ENCODE assay signal across 26 cellular contexts in the genomic region with DNA sequence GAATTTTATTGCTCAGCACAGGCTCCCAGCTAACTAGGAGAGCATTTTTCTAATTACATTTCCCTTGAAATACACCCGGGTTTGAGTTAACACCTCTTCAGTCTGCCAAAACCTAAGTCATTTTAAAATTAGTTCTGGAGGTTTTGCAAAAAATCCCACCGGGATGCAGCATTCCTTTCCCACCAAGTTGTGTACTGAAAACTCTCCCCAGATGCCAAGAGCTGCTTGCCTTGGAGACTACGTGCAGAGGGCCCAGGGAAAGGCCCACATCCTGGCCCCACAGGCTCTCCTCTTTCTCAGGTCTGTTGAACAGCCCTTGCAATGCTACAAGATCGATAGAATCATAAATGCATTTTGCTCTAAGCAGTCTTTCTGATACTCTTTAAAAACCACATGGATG.
"Had no signal": no experiment of that assay in that cellular context is flagged by ENCODE, and none has a peak within 500 bp of the region (broad histone marks: within the 10 kb centered on the region; RNA-seq: fewer than 3 reads in every experiment).

No MANE protein-coding gene starts in this region.

- H3K27ac Mint-ChIP-seq: dendritic cell treated with granulocyte-macrophage colony-stimulating factor and Interleukin-4, amounts not matched to agents 40 ng/mL and 50 ng/mL, for 4 days; endodermal cell; nephron progenitor cell; stimulated activated naive CD8-positive, alpha-beta T cell treated with anti-CD3 and anti-CD28 coated beads, Interleukin-15, amount 100 ng/mL, for 72 hours had no signal

- H3K27ac ChIP-seq: colonic mucosa, epithelial cell of prostate, psoas muscle, right lobe of liver, thyroid gland, upper lobe of left lung had no signal

- H3K4me1 Mint-ChIP-seq: central memory CD8-positive, alpha-beta T cell had no signal

- H3K4me3 ChIP-seq: colonic mucosa, psoas muscle, right lobe of liver, thyroid gland, upper lobe of left lung had no signal

- H3K9me3 ChIP-seq: colonic mucosa, psoas muscle, right lobe of liver, thyroid gland had no signal

- FAIRE-seq: frontal cortex, kidney, small intestine, urothelium cell line had no signal

- ATAC-seq: esophagus mucosa; left lobe of liver; naive thymus-derived CD4-positive, alpha-beta T cell; psoas muscle; right lobe of liver; stimulated activated naive CD8-positive, alpha-beta T cell treated with anti-CD3 and anti-CD28 coated beads, Interleukin-15, amount 100 ng/mL, for 72 hours had no signal

- H3K4me3 Mint-ChIP-seq: central memory CD8-positive, alpha-beta T cell; dendritic cell treated with granulocyte-macrophage colony-stimulating factor and Interleukin-4, amounts not matched to agents 40 ng/mL and 50 ng/mL, for 4 days; endodermal cell; naive thymus-derived CD4-positive, alpha-beta T cell; nephron progenitor cell; stimulated activated naive CD8-positive, alpha-beta T cell treated with anti-CD3 and anti-CD28 coated beads, Interleukin-15, amount 100 ng/mL, for 72 hours had no signal

- H3K27me3 ChIP-seq: colonic mucosa, right lobe of liver, thyroid gland, upper lobe of left lung had no signal

- H3K36me3 ChIP-seq: colonic mucosa, right lobe of liver, thyroid gland, upper lobe of left lung had no signal

- DNase-seq: colonic mucosa; effector CD8-positive, alpha-beta T cell; endodermal cell; mesendoderm; midbrain; naive thymus-derived CD4-positive, alpha-beta T cell; nephron progenitor cell; nucleus accumbens; psoas muscle; small intestine; stimulated activated CD4-positive, alpha-beta T cell treated with anti-CD3 and anti-CD28 coated beads, Interleukin-1b, Interleukin-23, amount 100 ng/mL, for 48 hours; stimulated activated CD4-positive, alpha-beta T cell treated with anti-CD3 and anti-CD28 coated beads, Interleukin-4, amount 100 ng/mL, for 1 hour; stimulated activated CD8-positive, alpha-beta memory T cell treated with anti-CD3 and anti-CD28 coated beads, Interleukin-4, amount 100 ng/mL, for 48 hours; stimulated activated naive CD4-positive, alpha-beta T cell; stimulated activated naive CD8-positive, alpha-beta T cell treated with anti-CD3 and anti-CD28 coated beads, Interleukin-15, amount 100 ng/mL, for 72 hours; thyroid gland; upper lobe of left lung had no signal

- H3K27me3 Mint-ChIP-seq: central memory CD8-positive, alpha-beta T cell; stimulated activated naive CD8-positive, alpha-beta T cell treated with anti-CD3 and anti-CD28 coated beads, Interleukin-15, amount 100 ng/mL, for 72 hours had no signal

- H3K9me3 Mint-ChIP-seq: central memory CD8-positive, alpha-beta T cell had no signal

- H3K4me1 ChIP-seq: colonic mucosa, right lobe of liver had no signal
